In genomic region chrX:42538405-42538804, GRCh38 we compare ENCODE assay signal across 21 cellular contexts.
A peak's percentile ranks its signal among the peaks of the same experiment; 100 is the strongest.
DNase-seq lines count a peak whose midpoint lies in the region; ATAC-seq and TF ChIP-seq lines count a peak whose summit lies in the region.
"Had no signal": no experiment of that assay in that cellular context is flagged by ENCODE, and none has a peak within 500 bp of the region (broad histone marks: within the 10 kb centered on the region; RNA-seq: fewer than 3 reads in every experiment).

No MANE protein-coding gene starts in this region.

- no peak overlapping the region for H3K27ac ChIP-seq in OCI-LY1 (ENCODE audit: low read depth, low read length, poor library complexity, severe bottlenecking)
- H3K27ac ChIP-seq: C4-2B, RWPE1 had no signal

- H3K9ac ChIP-seq in OCI-LY1 (ENCODE audit: low read length) = no peak overlapping the region

- H3K4me1 ChIP-seq in OCI-LY1 (ENCODE audit: insufficient read depth, low read length, severe bottlenecking) = peaks cover 3% of the 10 kb centered on the region
- H3K4me1 ChIP-seq: Caco-2 had no signal

- POLR2A ChIA-PET in activated naive CD8-positive, alpha-beta T cell treated with anti-CD3 and anti-CD28 coated beads, Interleukin-2, amount 10 ng/mL, durations not matched to agents 7 days and 5 days (lab: Charles Lee) = no interaction called here

- no peak overlapping the region; the same call in 1 of the 2 replicates for H2AFZ ChIP-seq in OCI-LY1 (ENCODE audit: low read length)

- H3K9me3 ChIP-seq in OCI-LY1 (ENCODE audit: low read length) = no peaks in the 10 kb centered on the region
- H3K9me3 ChIP-seq: Caco-2 had no signal

- peaks cover 1% of the 10 kb centered on the region for H3K36me3 Mint-ChIP-seq in activated naive CD8-positive, alpha-beta T cell treated with anti-CD3 and anti-CD28 coated beads, Interleukin-2, amount 10 ng/mL, durations not matched to agents 7 days and 5 days
- no peaks in the 10 kb centered on the region for H3K36me3 Mint-ChIP-seq in activated naive CD8-positive, alpha-beta T cell treated with anti-CD3 and anti-CD28 coated beads for 36 hours
- H3K36me3 Mint-ChIP-seq: IgD-negative memory B cell had no signal

- H3K4me3 ChIP-seq in OCI-LY1 (ENCODE audit: low read depth, low read length, poor library complexity, severe bottlenecking) (no peak overlapping the region), fibroblast of villous mesenchyme (ENCODE audit: low read depth, low read length) (no peak overlapping the region)

- H3K9me2 ChIP-seq in OCI-LY1 (ENCODE audit: low read depth, low read length) = no peaks in the 10 kb centered on the region

- peaks cover 7% of the 10 kb centered on the region for H3K4me1 Mint-ChIP-seq in activated naive CD8-positive, alpha-beta T cell treated with anti-CD3 and anti-CD28 coated beads, Interleukin-2, amount 10 ng/mL, durations not matched to agents 7 days and 5 days
- H3K4me1 Mint-ChIP-seq in activated naive CD8-positive, alpha-beta T cell treated with anti-CD3 and anti-CD28 coated beads for 36 hours = peaks cover 3% of the 10 kb centered on the region

- peak overlapping the region; percentile 74 for H3K27ac Mint-ChIP-seq in activated naive CD8-positive, alpha-beta T cell treated with anti-CD3 and anti-CD28 coated beads, Interleukin-2, amount 10 ng/mL, durations not matched to agents 7 days and 5 days
- H3K27ac Mint-ChIP-seq in activated naive CD8-positive, alpha-beta T cell treated with anti-CD3 and anti-CD28 coated beads for 36 hours = no peak overlapping the region

- TF ChIP-seq CTCF in OCI-LY1 (IDR thresholded peaks at IDR 0.05; ENCODE audit: low read length) (no peak), fibroblast of villous mesenchyme (IDR thresholded peaks at IDR 0.05; ENCODE audit: insufficient read depth, low read depth, low read length) (no peak)

- no peaks in the 10 kb centered on the region for H3K79me2 ChIP-seq in OCI-LY1 (ENCODE audit: insufficient read depth, low read length)

- no peaks in the 10 kb centered on the region for H4K20me1 ChIP-seq in OCI-LY1 (ENCODE audit: insufficient read depth, low read length)

- no peak for ATAC-seq in activated naive CD8-positive, alpha-beta T cell treated with anti-CD3 and anti-CD28 coated beads, Interleukin-2, amount 10 ng/mL, durations not matched to agents 7 days and 5 days (ENCODE audit: low read depth)
- ATAC-seq in GM21723 (IDR thresholded peaks at IDR 0.05; ENCODE audit: unreplicated experiment) = no peak
- ATAC-seq: PC-3 had no signal

- H3K27me3 Mint-ChIP-seq in activated naive CD8-positive, alpha-beta T cell treated with anti-CD3 and anti-CD28 coated beads, Interleukin-2, amount 10 ng/mL, durations not matched to agents 7 days and 5 days = no peaks in the 10 kb centered on the region
- H3K27me3 Mint-ChIP-seq in activated naive CD8-positive, alpha-beta T cell treated with anti-CD3 and anti-CD28 coated beads for 36 hours = no peaks in the 10 kb centered on the region
- H3K27me3 Mint-ChIP-seq: IgD-negative memory B cell had no signal

- H3F3A ChIP-seq in OCI-LY1 (ENCODE audit: insufficient read depth, low read length) = no peaks in the 10 kb centered on the region

- H3K36me3 ChIP-seq in OCI-LY1 (ENCODE audit: insufficient read depth, low read length) = no peaks in the 10 kb centered on the region

- peaks cover 3% of the 10 kb centered on the region for H3K9me3 Mint-ChIP-seq in activated naive CD8-positive, alpha-beta T cell treated with anti-CD3 and anti-CD28 coated beads, Interleukin-2, amount 10 ng/mL, durations not matched to agents 7 days and 5 days
- H3K9me3 Mint-ChIP-seq in activated naive CD8-positive, alpha-beta T cell treated with anti-CD3 and anti-CD28 coated beads for 36 hours = peaks cover 1% of the 10 kb centered on the region

- peak overlapping the region; percentile 26; the same call in 1 of the 2 replicates for H3K4me2 ChIP-seq in OCI-LY1 (ENCODE audit: low read length)

- H3K4me3 Mint-ChIP-seq in activated naive CD8-positive, alpha-beta T cell treated with anti-CD3 and anti-CD28 coated beads, Interleukin-2, amount 10 ng/mL, durations not matched to agents 7 days and 5 days = peak overlapping the region; percentile 46
- H3K4me3 Mint-ChIP-seq in activated naive CD8-positive, alpha-beta T cell treated with anti-CD3 and anti-CD28 coated beads for 36 hours = no peak overlapping the region

- H3K27me3 ChIP-seq in OCI-LY1 (ENCODE audit: insufficient read depth, low read length) = no peaks in the 10 kb centered on the region

- no peak for DNase-seq in activated naive CD8-positive, alpha-beta T cell treated with anti-CD3 and anti-CD28 coated beads, Interleukin-2, amount 10 ng/mL, durations not matched to agents 7 days and 5 days
- DNase-seq in activated naive CD8-positive, alpha-beta T cell treated with anti-CD3 and anti-CD28 coated beads for 36 hours = no peak
- DNase-seq in fibroblast of villous mesenchyme (ENCODE audit: low read depth) (peak; percentile 23), renal cortical epithelial cell (ENCODE audit: low read depth) (peak; percentile 46), globus pallidus (ENCODE audit: low spot score) (no peak), Kasumi-1 (lab: John Stamatoyannopoulos, UW) (no peak)
- DNase-seq: DMS153; EL; MV-4-11; NCI-H1417; NCI-H187 treated with DMSO at 0.1 percent for 48 hours; NCI-H446; NCI-H69; NK-92 treated with Interleukin-12 subunit alpha and Interleukin-12 subunit beta, amount 100 ng/mL, for 24 hours; PC-3 had no signal

Comparison
In these comparisons a context has a peak if more than half of its experiments do, and no peak if none do; other contexts are left out.
1. DNase-seq: peak in fibroblast of villous mesenchyme (single experiment) and renal cortical epithelial cell (single experiment); none in activated naive CD8-positive, alpha-beta T cell treated with anti-CD3 and anti-CD28 coated beads, Interleukin-2, amount 10 ng/mL, durations not matched to agents 7 days and 5 days (single experiment), activated naive CD8-positive, alpha-beta T cell treated with anti-CD3 and anti-CD28 coated beads for 36 hours (single experiment), globus pallidus (single experiment) and Kasumi-1 (0 of 2).